In genomic region chr1:30460661-30461060, GRCh38 we compare ENCODE assay signal across 1 cellular context.
TF ChIP-seq lines count a peak whose summit lies in the region.

No MANE protein-coding gene starts in this region.

TF ChIP-seq in SK-N-SH, 30 proteins besides CTCF, POLR2A, EP300 and RAD21:
- TF ChIP-seq USF1 (IDR thresholded peaks at IDR 0.05; ENCODE audit: borderline replicate concordance, low read depth) (no peak), PBX3 (IDR thresholded peaks at IDR 0.05) (no peak), RCOR1 (IDR thresholded peaks at IDR 0.05; ENCODE audit: low read length) (no peak), POLR2AphosphoS5 (IDR thresholded peaks at IDR 0.05; ENCODE audit: low read depth, low read length) (no peak), JUND (IDR thresholded peaks at IDR 0.05) (no peak), FOXJ3 (CRISPR knock-in tag; IDR thresholded peaks at IDR 0.05) (no peak), IRF3 (IDR thresholded peaks at IDR 0.05; ENCODE audit: low read depth, low read length) (no peak), NRF1 (IDR thresholded peaks at IDR 0.05; ENCODE audit: low read depth, low read length) (no peak)
